9 cellular contexts compared by ENCODE assay signal in genomic region chrX:150478496-150479492, GRCh38.
DNase-seq lines count a peak whose midpoint lies in the region; ATAC-seq and TF ChIP-seq lines count a peak whose summit lies in the region.
"Had no signal": no experiment of that assay in that cellular context is flagged by ENCODE, and none has a peak within 500 bp of the region (broad histone marks: within the 10 kb centered on the region; RNA-seq: fewer than 3 reads in every experiment).

No MANE protein-coding gene starts in this region.

- intact Hi-C loops in activated CD4-positive, alpha-beta memory T cell treated with anti-CD3 and anti-CD28 coated beads for 36 hours (cut with micrococcal nuclease): loop anchor here (1.0 to 10.0 kb wide), 5 partner anchors 28 to 544 kb away; partner anchors contain the start of genes EOLA2 and MAMLD1

- no peaks in the 10 kb centered on the region for H3K36me3 Mint-ChIP-seq in activated CD4-positive, alpha-beta memory T cell treated with anti-CD3 and anti-CD28 coated beads for 36 hours

- TF ChIP-seq CTCF in GM10248 (IDR thresholded peaks at IDR 0.05; ENCODE audit: control extremely low read depth, extremely low read depth, low read depth, missing control alignments): no peak

- H3K4me1 Mint-ChIP-seq in activated CD4-positive, alpha-beta memory T cell treated with anti-CD3 and anti-CD28 coated beads for 36 hours (ENCODE audit: low read depth): peaks cover 62% of the 10 kb centered on the region

- peak overlapping the region; percentile 62 for H3K4me3 Mint-ChIP-seq in activated CD4-positive, alpha-beta memory T cell treated with anti-CD3 and anti-CD28 coated beads for 36 hours

- CTCF ChIA-PET in activated CD4-positive, alpha-beta memory T cell treated with anti-CD3 and anti-CD28 coated beads for 36 hours (lab: Charles Lee): interaction anchor here (1.4 kb wide), 1 partner anchor 73 kb away, joined by 3 read pairs; no protein-coding TSS in a partner anchor
- CTCF ChIA-PET in GM10248 (lab: Yijun Ruan, JAX): no interaction called here

- peak; percentile 68 for ATAC-seq in GM19351 (IDR thresholded peaks at IDR 0.05; ENCODE audit: unreplicated experiment)
- ATAC-seq in HG02981 (IDR thresholded peaks at IDR 0.05; ENCODE audit: unreplicated experiment): peak; percentile 72

- DNase-seq in activated CD4-positive, alpha-beta memory T cell treated with anti-CD3 and anti-CD28 coated beads for 36 hours: peak; percentile 61
- DNase-seq in stimulated activated CD4-positive, alpha-beta T cell treated with anti-CD3 and anti-CD28 coated beads, Interleukin-1b, Interleukin-23, amount 100 ng/mL, for 48 hours: peak; percentile 52
- no peak for DNase-seq in OCI-M2 (lab: John Stamatoyannopoulos, UW; ENCODE audit: unreplicated experiment)
- DNase-seq in NCI-H2227 (lab: John Stamatoyannopoulos, UW; ENCODE audit: unreplicated experiment): no peak
- no peak for DNase-seq in GM10248 (ENCODE audit: extremely low spot score)
- no peak for DNase-seq in AML-193 (lab: John Stamatoyannopoulos, UW)
- DNase-seq: NCI-H2171 had no signal

- no peaks in the 10 kb centered on the region for H3K27me3 Mint-ChIP-seq in activated CD4-positive, alpha-beta memory T cell treated with anti-CD3 and anti-CD28 coated beads for 36 hours

- peak overlapping the region; percentile 82 for H3K27ac Mint-ChIP-seq in activated CD4-positive, alpha-beta memory T cell treated with anti-CD3 and anti-CD28 coated beads for 36 hours

- POLR2A ChIA-PET in activated CD4-positive, alpha-beta memory T cell treated with anti-CD3 and anti-CD28 coated beads for 36 hours (lab: Charles Lee): interaction anchor here (0.5 to 3.0 kb wide), 4 partner anchors 90 to 278 kb away, joined by 3 to 21 read pairs (median 4); partner anchors contain the start of gene MTM1
- POLR2A ChIA-PET in GM10248 (lab: Yijun Ruan, JAX): no interaction called here

- H3K9me3 Mint-ChIP-seq in activated CD4-positive, alpha-beta memory T cell treated with anti-CD3 and anti-CD28 coated beads for 36 hours: no peaks in the 10 kb centered on the region

Comparison
In these comparisons a context has a peak if more than half of its experiments do, and no peak if none do; other contexts are left out.
1. DNase-seq: peak in activated CD4-positive, alpha-beta memory T cell treated with anti-CD3 and anti-CD28 coated beads for 36 hours (single experiment) and stimulated activated CD4-positive, alpha-beta T cell treated with anti-CD3 and anti-CD28 coated beads, Interleukin-1b, Interleukin-23, amount 100 ng/mL, for 48 hours (single experiment); none in OCI-M2 (single experiment), NCI-H2227 (single experiment), GM10248 (single experiment) and AML-193 (0 of 2).